1 cellular context compared by ENCODE assay signal in genomic region chr14:55586411-55586810, GRCh38.
TF ChIP-seq lines count a peak whose summit lies in the region.

No MANE protein-coding gene starts in this region.

TF ChIP-seq in A549, 52 proteins besides CTCF, POLR2A, EP300 and RAD21 (continued from another document):
- TF ChIP-seq CBX8 (IDR thresholded peaks at IDR 0.05) (no peak), HOXA7 (CRISPR knock-in tag; IDR thresholded peaks at IDR 0.05) (no peak), CBX2 (IDR thresholded peaks at IDR 0.05; ENCODE audit: borderline replicate concordance, low read depth) (no peak), ZC3H11A (IDR thresholded peaks at IDR 0.05) (no peak), TP53 (CRISPR knock-in tag; IDR thresholded peaks at IDR 0.05) (no peak), CHD2 (IDR thresholded peaks at IDR 0.05; ENCODE audit: low read length, partially characterized antibody) (no peak), E2F6 (IDR thresholded peaks at IDR 0.05; ENCODE audit: borderline replicate concordance, low read depth) (no peak)
TF ChIP-seq in A549: peak in this region for 0.
